ENCODE assay signal across 19 cellular contexts in genomic region chr12:47225356-47225755, GRCh38.
DNase-seq lines count a peak whose midpoint lies in the region; ATAC-seq and TF ChIP-seq lines count a peak whose summit lies in the region.
"Had no signal": no experiment of that assay in that cellular context is flagged by ENCODE, and none has a peak within 500 bp of the region (broad histone marks: within the 10 kb centered on the region; RNA-seq: fewer than 3 reads in every experiment).

No MANE protein-coding gene starts in this region.

- H3K4me3 Mint-ChIP-seq in CD4-positive, alpha-beta T cell, result no peak overlapping the region
- peak overlapping the region; percentile 70 for H3K4me3 Mint-ChIP-seq in activated CD8-positive, alpha-beta T cell treated with anti-CD3 and anti-CD28 coated beads, Interleukin-2, amount 10 ng/mL, durations not matched to agents 7 days and 5 days
- peak overlapping the region in 1 of 5 donors; percentile 14 for H3K4me3 Mint-ChIP-seq in immature natural killer cell
- H3K4me3 Mint-ChIP-seq: nephron progenitor cell had no signal

- H3F3A ChIP-seq in DOHH2 (ENCODE audit: control insufficient read depth, insufficient read depth), result no peaks in the 10 kb centered on the region
- no peaks in the 10 kb centered on the region for H3F3A ChIP-seq in MM.1S (ENCODE audit: insufficient read depth, low read length)

- H3K9ac ChIP-seq in MM.1S (ENCODE audit: low read length), result no peak overlapping the region

- peak overlapping the region; percentile 82 for H3K27ac Mint-ChIP-seq in CD4-positive, alpha-beta T cell
- peak overlapping the region; percentile 82 for H3K27ac Mint-ChIP-seq in activated CD8-positive, alpha-beta T cell treated with anti-CD3 and anti-CD28 coated beads, Interleukin-2, amount 10 ng/mL, durations not matched to agents 7 days and 5 days
- peak overlapping the region in 5 of 6 donors; percentile 22 to 83 (median 66) for H3K27ac Mint-ChIP-seq in immature natural killer cell
- H3K27ac Mint-ChIP-seq: nephron progenitor cell had no signal

- H3K9me3 ChIP-seq in CD4-positive, alpha-beta T cell (ENCODE audit: control insufficient read depth, low read length), result no peaks in the 10 kb centered on the region
- H3K9me3 ChIP-seq in DOHH2 (ENCODE audit: control insufficient read depth, insufficient read depth, low read length) (no peaks in the 10 kb centered on the region), MM.1S (replicated peaks; ENCODE audit: insufficient read depth, low read length) (no peaks in the 10 kb centered on the region), left ventricle myocardium inferior (replicated peaks) (no peaks in the 10 kb centered on the region)

- H3K27me3 Mint-ChIP-seq in CD4-positive, alpha-beta T cell, result no peaks in the 10 kb centered on the region
- no peaks in the 10 kb centered on the region for H3K27me3 Mint-ChIP-seq in activated CD8-positive, alpha-beta T cell treated with anti-CD3 and anti-CD28 coated beads, Interleukin-2, amount 10 ng/mL, durations not matched to agents 7 days and 5 days (ENCODE audit: low read depth)
- H3K27me3 Mint-ChIP-seq in immature natural killer cell (ENCODE audit: low read depth in 3 of 3), result peaks cover 0 to 3% (median 0%) of the 10 kb centered on the region in 3 donors

- intact Hi-C loops in CD4-positive, alpha-beta T cell (cut with DNase I, micrococcal nuclease), result no loop called here
- intact Hi-C loops in left ventricle myocardium inferior (cut with micrococcal nuclease), result no loop called here

- TF ChIP-seq CTCF in CD4-positive, alpha-beta T cell (IDR thresholded peaks at IDR 0.05), result no peak
- TF ChIP-seq CTCF in DOHH2 (IDR thresholded peaks at IDR 0.05; ENCODE audit: low read depth, low read length, poor library complexity, severe bottlenecking) (no peak), MM.1S (IDR thresholded peaks at IDR 0.05; ENCODE audit: low read length) (no peak), left ventricle myocardium inferior (IDR thresholded peaks at IDR 0.05; ENCODE audit: borderline replicate concordance) (no peak)

- CTCF ChIA-PET in CD4-positive, alpha-beta T cell (lab: Charles Lee), result interaction anchor here (1.0 to 1.1 kb wide), 2 partner anchors 14 to 146 kb away, joined by 3 to 4 read pairs; partner anchors contain the start of genes AMIGO2 and PCED1B
- CTCF ChIA-PET in activated CD8-positive, alpha-beta T cell treated with anti-CD3 and anti-CD28 coated beads, Interleukin-2, amount 10 ng/mL, durations not matched to agents 7 days and 5 days (lab: Charles Lee), result interaction anchor here (0.6 to 2.2 kb wide), 8 partner anchors 14 to 209 kb away, joined by 3 to 8 read pairs (median 4); no protein-coding TSS in a partner anchor

- H3K9me2 ChIP-seq in DOHH2 (replicated peaks; ENCODE audit: control insufficient read depth, low read length), result no peaks in the 10 kb centered on the region
- no peaks in the 10 kb centered on the region for H3K9me2 ChIP-seq in MM.1S (replicated peaks; ENCODE audit: insufficient read depth, low read length)

- H3K4me2 ChIP-seq in DOHH2 (ENCODE audit: low read length) (peak overlapping the region; percentile 85), MM.1S (ENCODE audit: low read depth, low read length) (no peak overlapping the region)

- no peak for DNase-seq in CD4-positive, alpha-beta T cell
- DNase-seq in activated CD8-positive, alpha-beta T cell treated with anti-CD3 and anti-CD28 coated beads, Interleukin-2, amount 10 ng/mL, durations not matched to agents 7 days and 5 days, result no peak
- DNase-seq in immature natural killer cell (no peak), MM.1S (no peak), NOMO-1 treated with dmso at 0.1 percent for 144 hours (lab: John Stamatoyannopoulos, UW; ENCODE audit: unreplicated experiment) (no peak), left ventricle myocardium inferior (no peak), SKM-1 (lab: John Stamatoyannopoulos, UW; ENCODE audit: unreplicated experiment) (no peak)
- DNase-seq: dermis blood vessel endothelial cell; foreskin keratinocyte; hypothalamus; kidney; mammary epithelial cell; NCI-H1417 treated with DMSO at 0.1 percent for 48 hours; NCI-H524 treated with DMSO at 0.1 percent for 48 hours; nephron progenitor cell; stimulated activated CD4-positive, alpha-beta T cell treated with anti-CD3 and anti-CD28 coated beads, Interleukin-2, amount 100 ng/mL, for 24 hours; WERI-Rb-1 had no signal

- H3K4me1 ChIP-seq in DOHH2 (ENCODE audit: control insufficient read depth, low read length) (peaks cover 61% of the 10 kb centered on the region), MM.1S (ENCODE audit: low read length) (0 out of 2 replicates have a peak, but pooled peaks cover 4% of the 10 kb centered on the region), left ventricle myocardium inferior (peaks cover 19% of the 10 kb centered on the region)

- H3K27me3 ChIP-seq in CD4-positive, alpha-beta T cell (ENCODE audit: control insufficient read depth, insufficient read depth, low read length), result no peaks in the 10 kb centered on the region
- H3K27me3 ChIP-seq in DOHH2 (ENCODE audit: control insufficient read depth, low read length) (no peaks in the 10 kb centered on the region), MM.1S (replicated peaks; ENCODE audit: insufficient read depth, low read length) (no peaks in the 10 kb centered on the region), left ventricle myocardium inferior (ENCODE audit: low read depth) (no peaks in the 10 kb centered on the region)
- H3K27me3 ChIP-seq: foreskin keratinocyte had no signal

- POLR2A ChIA-PET in CD4-positive, alpha-beta T cell (lab: Charles Lee), result interaction anchor here (1.1 to 1.4 kb wide), 2 partner anchors 10 to 51 kb away, joined by 4 read pairs; no protein-coding TSS in a partner anchor
- POLR2A ChIA-PET in activated CD8-positive, alpha-beta T cell treated with anti-CD3 and anti-CD28 coated beads, Interleukin-2, amount 10 ng/mL, durations not matched to agents 7 days and 5 days (lab: Charles Lee), result interaction anchor here (0.6 to 1.0 kb wide), 3 partner anchors 9 to 1242 kb away, joined by 3 to 4 read pairs (median 3); no protein-coding TSS in a partner anchor

- peaks cover 90% of the 10 kb centered on the region for H3K36me3 Mint-ChIP-seq in CD4-positive, alpha-beta T cell (ENCODE audit: low read depth)
- H3K36me3 Mint-ChIP-seq in activated CD8-positive, alpha-beta T cell treated with anti-CD3 and anti-CD28 coated beads, Interleukin-2, amount 10 ng/mL, durations not matched to agents 7 days and 5 days (ENCODE audit: low read depth), result peaks cover 78% of the 10 kb centered on the region
- H3K36me3 Mint-ChIP-seq in immature natural killer cell, result peaks cover 11 to 27% (median 17%) of the 10 kb centered on the region in 3 donors

- H3K4me3 ChIP-seq in DOHH2 (ENCODE audit: low read length) (peak overlapping the region; percentile 39; the same call in 1 of the 2 replicates), MM.1S (ENCODE audit: low read length) (no peak overlapping the region), left ventricle myocardium inferior (no peak overlapping the region)

- H3K4me1 Mint-ChIP-seq in CD4-positive, alpha-beta T cell (ENCODE audit: low read depth), result peaks cover 62% of the 10 kb centered on the region
- peaks cover 75% of the 10 kb centered on the region for H3K4me1 Mint-ChIP-seq in activated CD8-positive, alpha-beta T cell treated with anti-CD3 and anti-CD28 coated beads, Interleukin-2, amount 10 ng/mL, durations not matched to agents 7 days and 5 days (ENCODE audit: low read depth)
- H3K4me1 Mint-ChIP-seq in immature natural killer cell, result peaks cover 61 to 87% of the 10 kb centered on the region in 2 donors

- peaks cover 13% of the 10 kb centered on the region for H3K79me2 ChIP-seq in DOHH2 (ENCODE audit: control insufficient read depth, low read length)
- no peaks in the 10 kb centered on the region for H3K79me2 ChIP-seq in MM.1S (ENCODE audit: low read length)

- no peaks in the 10 kb centered on the region for H4K20me1 ChIP-seq in DOHH2 (ENCODE audit: control insufficient read depth, insufficient read depth, low read depth, low read length)
- no peaks in the 10 kb centered on the region for H4K20me1 ChIP-seq in MM.1S (ENCODE audit: insufficient read depth, low read length)

- H3K9me3 Mint-ChIP-seq in CD4-positive, alpha-beta T cell, result no peaks in the 10 kb centered on the region
- no peaks in the 10 kb centered on the region for H3K9me3 Mint-ChIP-seq in activated CD8-positive, alpha-beta T cell treated with anti-CD3 and anti-CD28 coated beads, Interleukin-2, amount 10 ng/mL, durations not matched to agents 7 days and 5 days (ENCODE audit: insufficient read depth)
- H3K9me3 Mint-ChIP-seq in immature natural killer cell, result no peaks in the 10 kb centered on the region
- H3K9me3 Mint-ChIP-seq: nephron progenitor cell had no signal

- no peak overlapping the region for H2AFZ ChIP-seq in MM.1S (ENCODE audit: low read length)

- H3K36me3 ChIP-seq in DOHH2 (ENCODE audit: control insufficient read depth, low read length) (peaks cover 8% of the 10 kb centered on the region; the same call in 1 of the 2 replicates), MM.1S (replicated peaks; ENCODE audit: insufficient read depth, low read length) (no peaks in the 10 kb centered on the region), left ventricle myocardium inferior (no peaks in the 10 kb centered on the region)
- H3K36me3 ChIP-seq: WERI-Rb-1 had no signal

- H3K27ac ChIP-seq in CD4-positive, alpha-beta T cell (ENCODE audit: low read depth, low read length), result no peak overlapping the region
- H3K27ac ChIP-seq in DOHH2 (ENCODE audit: low read depth, low read length), result no peak overlapping the region
- H3K27ac ChIP-seq in MM.1S (ENCODE audit: low read length), result no peak overlapping the region
- no peak overlapping the region for H3K27ac ChIP-seq in left ventricle myocardium inferior (replicated peaks)
- H3K27ac ChIP-seq: foreskin keratinocyte, WERI-Rb-1 had no signal

- no peak for ATAC-seq in CD4-positive, alpha-beta T cell (ENCODE audit: poor library complexity)
- ATAC-seq in activated CD8-positive, alpha-beta T cell treated with anti-CD3 and anti-CD28 coated beads, Interleukin-2, amount 10 ng/mL, durations not matched to agents 7 days and 5 days, result no peak
- ATAC-seq: foreskin keratinocyte, Right ventricle myocardium inferior had no signal
